ENCODE assay signal across 1 cellular context in the genomic region with DNA sequence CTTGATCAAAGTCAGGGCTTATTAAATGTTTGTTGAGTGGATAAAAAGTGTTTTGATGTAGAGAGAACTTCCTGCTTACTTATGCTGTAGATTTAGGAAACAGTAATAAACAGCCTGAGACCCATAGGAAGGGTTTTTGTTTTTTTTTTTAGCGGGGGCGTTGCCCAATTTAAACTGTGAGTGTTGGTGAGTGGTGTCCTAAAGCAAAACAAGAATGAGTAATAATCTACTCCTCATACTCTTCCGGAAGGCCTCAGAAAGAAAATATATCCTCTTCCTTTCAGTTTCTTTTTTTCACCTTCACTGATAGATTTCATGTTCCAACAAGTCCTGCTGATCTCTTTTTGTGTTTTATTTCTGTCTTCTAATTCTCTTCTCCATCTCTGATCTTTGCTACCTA.
TF ChIP-seq lines count a peak whose summit lies in the region.

No MANE protein-coding gene starts in this region.

TF ChIP-seq in GM23338, 12 proteins besides CTCF, POLR2A, EP300 and RAD21 (continued from another document):
- TF ChIP-seq, protein P1, sequence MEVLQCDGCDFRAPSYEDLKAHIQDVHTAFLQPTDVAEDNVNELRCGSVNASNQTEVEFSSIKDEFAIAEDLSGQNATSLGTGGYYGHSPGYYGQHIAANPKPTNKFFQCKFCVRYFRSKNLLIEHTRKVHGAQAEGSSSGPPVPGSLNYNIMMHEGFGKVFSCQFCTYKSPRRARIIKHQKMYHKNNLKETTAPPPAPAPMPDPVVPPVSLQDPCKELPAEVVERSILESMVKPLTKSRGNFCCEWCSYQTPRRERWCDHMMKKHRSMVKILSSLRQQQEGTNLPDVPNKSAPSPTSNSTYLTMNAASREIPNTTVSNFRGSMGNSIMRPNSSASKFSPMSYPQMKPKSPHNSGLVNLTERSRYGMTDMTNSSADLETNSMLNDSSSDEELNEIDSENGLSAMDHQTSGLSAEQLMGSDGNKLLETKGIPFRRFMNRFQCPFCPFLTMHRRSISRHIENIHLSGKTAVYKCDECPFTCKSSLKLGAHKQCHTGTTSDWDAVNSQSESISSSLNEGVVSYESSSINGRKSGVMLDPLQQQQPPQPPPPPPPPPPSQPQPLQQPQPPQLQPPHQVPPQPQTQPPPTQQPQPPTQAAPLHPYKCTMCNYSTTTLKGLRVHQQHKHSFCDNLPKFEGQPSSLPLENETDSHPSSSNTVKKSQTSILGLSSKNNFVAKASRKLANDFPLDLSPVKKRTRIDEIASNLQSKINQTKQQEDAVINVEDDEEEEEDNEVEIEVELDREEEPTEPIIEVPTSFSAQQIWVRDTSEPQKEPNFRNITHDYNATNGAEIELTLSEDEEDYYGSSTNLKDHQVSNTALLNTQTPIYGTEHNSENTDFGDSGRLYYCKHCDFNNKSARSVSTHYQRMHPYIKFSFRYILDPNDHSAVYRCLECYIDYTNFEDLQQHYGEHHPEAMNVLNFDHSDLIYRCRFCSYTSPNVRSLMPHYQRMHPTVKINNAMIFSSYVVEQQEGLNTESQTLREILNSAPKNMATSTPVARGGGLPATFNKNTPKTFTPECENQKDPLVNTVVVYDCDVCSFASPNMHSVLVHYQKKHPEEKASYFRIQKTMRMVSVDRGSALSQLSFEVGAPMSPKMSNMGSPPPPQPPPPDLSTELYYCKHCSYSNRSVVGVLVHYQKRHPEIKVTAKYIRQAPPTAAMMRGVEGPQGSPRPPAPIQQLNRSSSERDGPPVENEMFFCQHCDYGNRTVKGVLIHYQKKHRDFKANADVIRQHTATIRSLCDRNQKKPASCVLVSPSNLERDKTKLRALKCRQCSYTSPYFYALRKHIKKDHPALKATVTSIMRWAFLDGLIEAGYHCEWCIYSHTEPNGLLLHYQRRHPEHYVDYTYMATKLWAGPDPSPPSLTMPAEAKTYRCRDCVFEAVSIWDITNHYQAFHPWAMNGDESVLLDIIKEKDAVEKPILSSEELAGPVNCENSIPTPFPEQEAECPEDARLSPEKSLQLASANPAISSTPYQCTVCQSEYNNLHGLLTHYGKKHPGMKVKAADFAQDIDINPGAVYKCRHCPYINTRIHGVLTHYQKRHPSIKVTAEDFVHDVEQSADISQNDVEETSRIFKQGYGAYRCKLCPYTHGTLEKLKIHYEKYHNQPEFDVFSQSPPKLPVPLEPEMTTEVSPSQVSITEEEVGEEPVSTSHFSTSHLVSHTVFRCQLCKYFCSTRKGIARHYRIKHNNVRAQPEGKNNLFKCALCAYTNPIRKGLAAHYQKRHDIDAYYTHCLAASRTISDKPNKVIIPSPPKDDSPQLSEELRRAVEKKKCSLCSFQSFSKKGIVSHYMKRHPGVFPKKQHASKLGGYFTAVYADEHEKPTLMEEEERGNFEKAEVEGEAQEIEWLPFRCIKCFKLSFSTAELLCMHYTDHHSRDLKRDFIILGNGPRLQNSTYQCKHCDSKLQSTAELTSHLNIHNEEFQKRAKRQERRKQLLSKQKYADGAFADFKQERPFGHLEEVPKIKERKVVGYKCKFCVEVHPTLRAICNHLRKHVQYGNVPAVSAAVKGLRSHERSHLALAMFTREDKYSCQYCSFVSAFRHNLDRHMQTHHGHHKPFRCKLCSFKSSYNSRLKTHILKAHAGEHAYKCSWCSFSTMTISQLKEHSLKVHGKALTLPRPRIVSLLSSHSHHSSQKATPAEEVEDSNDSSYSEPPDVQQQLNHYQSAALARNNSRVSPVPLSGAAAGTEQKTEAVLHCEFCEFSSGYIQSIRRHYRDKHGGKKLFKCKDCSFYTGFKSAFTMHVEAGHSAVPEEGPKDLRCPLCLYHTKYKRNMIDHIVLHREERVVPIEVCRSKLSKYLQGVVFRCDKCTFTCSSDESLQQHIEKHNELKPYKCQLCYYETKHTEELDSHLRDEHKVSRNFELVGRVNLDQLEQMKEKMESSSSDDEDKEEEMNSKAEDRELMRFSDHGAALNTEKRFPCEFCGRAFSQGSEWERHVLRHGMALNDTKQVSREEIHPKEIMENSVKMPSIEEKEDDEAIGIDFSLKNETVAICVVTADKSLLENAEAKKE (CRISPR knock-in tag; IDR thresholded peaks at IDR 0.05), result no peak
- TF ChIP-seq STAT1 (IDR thresholded peaks at IDR 0.05; ENCODE audit: unreplicated experiment), result no peak
